In the genomic region with DNA sequence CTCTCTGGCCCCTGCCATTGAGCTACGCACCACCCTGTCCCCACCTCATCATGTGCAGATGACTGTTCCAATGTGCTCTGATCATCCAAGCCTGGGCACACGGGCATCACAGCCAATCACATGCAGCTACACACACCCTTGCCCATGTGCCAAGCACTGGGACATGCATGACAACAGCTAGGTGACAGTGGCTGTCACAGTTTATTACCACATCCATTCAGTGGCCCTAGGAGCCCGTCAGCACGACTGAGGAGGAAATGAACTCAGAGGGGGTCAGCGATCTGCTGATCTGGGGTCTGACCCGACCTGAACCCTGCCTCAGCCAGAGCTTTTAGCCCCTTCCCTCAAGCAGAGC, we compare ENCODE assay signal across 11 cellular contexts. TPM values are rescaled to one million over a fixed set of nuclear protein-coding genes. Genes with fewer than 3 reads are reported as not detected.
A peak's percentile ranks its signal among the peaks of the same experiment; 100 is the strongest.
DNase-seq lines count a peak whose midpoint lies in the region; ATAC-seq and TF ChIP-seq lines count a peak whose summit lies in the region.
"Had no signal": no experiment of that assay in that cellular context is flagged by ENCODE, and none has a peak within 500 bp of the region (broad histone marks: within the 10 kb centered on the region; RNA-seq: fewer than 3 reads in every experiment).

No MANE protein-coding gene starts in this region.

- no peak for TF ChIP-seq POLR2A in tibial nerve (IDR thresholded peaks at IDR 0.05)

- no peaks in the 10 kb centered on the region for H3K27me3 Mint-ChIP-seq in activated T-cell treated with anti-CD3 and anti-CD28 coated beads, Interleukin-2, amount 50 U/mL, for 72 hours (ENCODE audit: low read depth)
- no peaks in the 10 kb centered on the region for H3K27me3 Mint-ChIP-seq in T-helper 2 cell treated with Interferon-gamma antibody and Interleukin-4, amounts not matched to agents 5 μg/mL and 100 μg/mL, for 36 hours (ENCODE audit: low read depth)
- H3K27me3 Mint-ChIP-seq in immature natural killer cell (ENCODE audit: low read depth in 3 of 3) = peaks cover 4 to 6% (median 6%) of the 10 kb centered on the region in 3 donors

- peak overlapping the region; percentile 98 for H3K27ac Mint-ChIP-seq in activated T-cell treated with anti-CD3 and anti-CD28 coated beads, Interleukin-2, amount 50 U/mL, for 72 hours
- peak overlapping the region; percentile 97 for H3K27ac Mint-ChIP-seq in T-helper 2 cell treated with Interferon-gamma antibody and Interleukin-4, amounts not matched to agents 5 μg/mL and 100 μg/mL, for 36 hours
- H3K27ac Mint-ChIP-seq in immature natural killer cell = peak overlapping the region; percentile 92 to 99 (median 96)

- peaks cover 0 to 14% (median 0%) of the 10 kb centered on the region in 3 donors for H3K36me3 ChIP-seq in tibial nerve

- ATAC-seq in activated T-cell treated with anti-CD3 and anti-CD28 coated beads, Interleukin-2, amount 50 U/mL, for 72 hours (replicated peaks in 1 of 2) = no peak

- H3K4me1 ChIP-seq in tibial nerve = peaks cover 0 to 73% (median 30%) of the 10 kb centered on the region in 4 donors

- peak overlapping the region; percentile 77 to 92 for H3K4me3 Mint-ChIP-seq in activated T-cell treated with anti-CD3 and anti-CD28 coated beads, Interleukin-2, amount 50 U/mL, for 72 hours
- peak overlapping the region; percentile 79 for H3K4me3 Mint-ChIP-seq in T-helper 2 cell treated with Interferon-gamma antibody and Interleukin-4, amounts not matched to agents 5 μg/mL and 100 μg/mL, for 36 hours
- peak overlapping the region; percentile 44 to 91 (median 78) for H3K4me3 Mint-ChIP-seq in immature natural killer cell

- no peaks in the 10 kb centered on the region for H3K9me3 Mint-ChIP-seq in activated T-cell treated with anti-CD3 and anti-CD28 coated beads, Interleukin-2, amount 50 U/mL, for 72 hours
- H3K9me3 Mint-ChIP-seq in T-helper 2 cell treated with Interferon-gamma antibody and Interleukin-4, amounts not matched to agents 5 μg/mL and 100 μg/mL, for 36 hours = no peaks in the 10 kb centered on the region
- H3K9me3 Mint-ChIP-seq in immature natural killer cell = no peaks in the 10 kb centered on the region

- peaks cover 69% of the 10 kb centered on the region for H3K4me1 Mint-ChIP-seq in activated T-cell treated with anti-CD3 and anti-CD28 coated beads, Interleukin-2, amount 50 U/mL, for 72 hours (ENCODE audit: low read depth)
- H3K4me1 Mint-ChIP-seq in T-helper 2 cell treated with Interferon-gamma antibody and Interleukin-4, amounts not matched to agents 5 μg/mL and 100 μg/mL, for 36 hours (ENCODE audit: low read depth) = peaks cover 59% of the 10 kb centered on the region
- H3K4me1 Mint-ChIP-seq in immature natural killer cell = peaks cover 58 to 64% of the 10 kb centered on the region in 2 donors

- H3K36me3 Mint-ChIP-seq in activated T-cell treated with anti-CD3 and anti-CD28 coated beads, Interleukin-2, amount 50 U/mL, for 72 hours (ENCODE audit: insufficient read depth in 2 of 2) = peaks cover 0 to 3% of the 10 kb centered on the region in 2 donors
- peaks cover 15% of the 10 kb centered on the region for H3K36me3 Mint-ChIP-seq in T-helper 2 cell treated with Interferon-gamma antibody and Interleukin-4, amounts not matched to agents 5 μg/mL and 100 μg/mL, for 36 hours (ENCODE audit: low read depth)
- peaks cover 0 to 3% (median 0%) of the 10 kb centered on the region in 3 donors for H3K36me3 Mint-ChIP-seq in immature natural killer cell

- TF ChIP-seq CTCF in tibial nerve (IDR thresholded peaks at IDR 0.05) = no peak

- TF ChIP-seq EP300 in tibial nerve (IDR thresholded peaks at IDR 0.05) = no peak

- WGBS in tibial nerve, 2 donors = 49 to 75% methylated on average over 3 to 6 of the region's 6 CpGs

- peak overlapping the region in 3 of 4 donors; percentile 5 to 72 (median 35) for H3K27ac ChIP-seq in tibial nerve

- no peaks in the 10 kb centered on the region for H3K27me3 ChIP-seq in tibial nerve

- H3K4me3 ChIP-seq in tibial nerve = no peak overlapping the region

- no peaks in the 10 kb centered on the region for H3K9me3 ChIP-seq in tibial nerve

- DNase-seq in activated T-cell treated with anti-CD3 and anti-CD28 coated beads, Interleukin-2, amount 50 U/mL, for 72 hours = no peak
- no peak for DNase-seq in activated T-cell treated with anti-CD3 and anti-CD28 coated beads, Interleukin-2, amount 50 U/mL, for 48 hours
- DNase-seq in T-helper 2 cell treated with Interferon-gamma antibody and Interleukin-4, amounts not matched to agents 5 μg/mL and 100 μg/mL, for 36 hours (ENCODE audit: low spot score) = no peak
- DNase-seq in immature natural killer cell (peak; percentile 42 to 57 (median 52)), tibial nerve (ENCODE audit: low spot score in 2 of 2) (no peak), HuH-7 (ENCODE audit: low spot score) (no peak), kidney glomerular epithelial cell (lab: John Stamatoyannopoulos, UW) (no peak), 8988T (no peak)
- DNase-seq: activated CD4-positive, alpha-beta T cell treated with anti-CD3 and anti-CD28 coated beads, Interleukin-2, amount 50 U/mL, for 4 hours had no signal

RNA-seq across cellular contexts. Expression of a gene that starts 10.2 kb away (rescaled TPM):
- total RNA-seq in activated T-cell treated with anti-CD3 and anti-CD28 coated beads, Interleukin-2, amount 50 U/mL, for 72 hours = 100 to 1,000 TPM; 148 to 165 TPM
- 1,000 to 10,000 TPM; 1,203 to 2,040 (median 1,333) TPM for polyA plus RNA-seq in immature natural killer cell
- total RNA-seq in tibial nerve = 10 to 100 TPM; 49.6 to 97.2 (median 56.0) TPM

RNA-seq across cellular contexts. Expression of a gene that starts 16.4 kb away (rescaled TPM):
- 10 to 100 TPM; 19.1 to 19.3 TPM for total RNA-seq in activated T-cell treated with anti-CD3 and anti-CD28 coated beads, Interleukin-2, amount 50 U/mL, for 72 hours
- 1 to 10 TPM; 5.7 to 8.8 (median 8.3) TPM for polyA plus RNA-seq in immature natural killer cell
- total RNA-seq in tibial nerve = 10 to 100 TPM; 13.8 to 48.3 (median 19.7) TPM

RNA-seq across cellular contexts. Expression of a gene that starts 27.7 kb away (rescaled TPM):
- total RNA-seq in activated T-cell treated with anti-CD3 and anti-CD28 coated beads, Interleukin-2, amount 50 U/mL, for 72 hours = 100 to 1,000 TPM; 213 to 245 TPM
- 1,000 to 10,000 TPM; 3,509 to 3,975 (median 3,639) TPM for polyA plus RNA-seq in immature natural killer cell
- total RNA-seq in tibial nerve = 1 to 10 TPM in 1 of 4 donors, not detected in 3; 4.8 TPM
- total RNA-seq: MCF 10A, pulmonary artery endothelial cell had no signal

RNA-seq across cellular contexts. Expression of a gene that starts 56.0 kb away (rescaled TPM):
- total RNA-seq in activated T-cell treated with anti-CD3 and anti-CD28 coated beads, Interleukin-2, amount 50 U/mL, for 72 hours = 10 to 100 TPM; 30.8 to 34.6 TPM
- 1 to 10 TPM; 4.0 to 6.9 (median 5.4) TPM for polyA plus RNA-seq in immature natural killer cell
- 10 to 100 TPM; 14.9 to 23.7 (median 20.0) TPM for total RNA-seq in tibial nerve

Comparison
In these comparisons a context has a peak if more than half of its experiments do, and no peak if none do; other contexts are left out.
1. DNase-seq: peak in immature natural killer cell (3 of 3); none in activated T-cell treated with anti-CD3 and anti-CD28 coated beads, Interleukin-2, amount 50 U/mL, for 72 hours (0 of 2), activated T-cell treated with anti-CD3 and anti-CD28 coated beads, Interleukin-2, amount 50 U/mL, for 48 hours (0 of 2), T-helper 2 cell treated with Interferon-gamma antibody and Interleukin-4, amounts not matched to agents 5 μg/mL and 100 μg/mL, for 36 hours (single experiment), tibial nerve (0 of 2), HuH-7 (single experiment), kidney glomerular epithelial cell (single experiment) and 8988T (single experiment).
2. RNA of a gene that starts 27.7 kb away (total RNA-seq): 213 to 245 TPM in activated T-cell treated with anti-CD3 and anti-CD28 coated beads, Interleukin-2, amount 50 U/mL, for 72 hours; 4.8 TPM in tibial nerve; every median in the first group is over 10 times any median in the second.
3. Peak in every context shown above with its lines, with median percentiles within 50 percentile points of each other: H3K27ac Mint-ChIP-seq and H3K4me3 Mint-ChIP-seq.